Comparison of ENCODE assay signal across 11 cellular contexts in the genomic region with DNA sequence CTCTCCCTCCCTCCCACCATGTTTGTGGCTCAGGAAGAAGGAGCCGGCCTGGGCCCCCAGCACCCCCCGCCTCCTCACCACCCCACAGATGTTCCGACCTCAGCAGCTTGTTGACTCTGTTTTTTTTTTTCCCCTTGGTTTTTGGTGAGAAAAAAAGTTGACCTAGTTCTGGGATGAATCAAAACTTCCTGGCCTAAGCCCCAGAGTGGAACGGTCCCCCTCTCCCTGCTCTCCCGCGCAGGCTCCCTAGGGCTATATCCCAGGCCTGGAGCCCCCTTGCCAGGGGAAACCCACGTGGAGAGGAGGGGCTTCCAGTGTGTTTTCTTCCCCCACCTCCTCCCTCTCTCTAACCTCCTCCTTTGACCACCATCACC. TPM values are rescaled to one million over a fixed set of nuclear protein-coding genes. Genes with fewer than 3 reads are reported as not detected.
DNase-seq lines count a peak whose midpoint lies in the region; ATAC-seq and TF ChIP-seq lines count a peak whose summit lies in the region.
"Had no signal": no experiment of that assay in that cellular context is flagged by ENCODE, and none has a peak within 500 bp of the region (broad histone marks: within the 10 kb centered on the region; RNA-seq: fewer than 3 reads in every experiment).

No MANE protein-coding gene starts in this region.

- TF ChIP-seq CTCF in CD8-positive, alpha-beta T cell (IDR thresholded peaks at IDR 0.05) = no peak
- no peak for TF ChIP-seq CTCF in gastroesophageal sphincter (IDR thresholded peaks at IDR 0.05)
- no peak for TF ChIP-seq CTCF in gastrocnemius medialis (IDR thresholded peaks at IDR 0.05 in 4 of 5, conservative IDR thresholded peaks at IDR 0.05 in 1 of 5)
- no peak for TF ChIP-seq CTCF in MM.1S (IDR thresholded peaks at IDR 0.05; ENCODE audit: low read length)

- H3K36me3 ChIP-seq in CD8-positive, alpha-beta T cell (ENCODE audit: insufficient read depth, low read length) = no peaks in the 10 kb centered on the region
- H3K36me3 ChIP-seq in gastroesophageal sphincter (peaks cover 0 to 30% of the 10 kb centered on the region in 2 donors), gastrocnemius medialis (no peaks in the 10 kb centered on the region), MM.1S (replicated peaks; ENCODE audit: insufficient read depth, low read length) (no peaks in the 10 kb centered on the region), Karpas-422 (ENCODE audit: insufficient read depth, low read length) (no peaks in the 10 kb centered on the region)

- peak; percentile 19 for ATAC-seq in CD8-positive, alpha-beta T cell
- no peak for ATAC-seq in gastroesophageal sphincter
- ATAC-seq in gastrocnemius medialis = peak; percentile 41 to 48
- no peak for ATAC-seq in HG02970 (IDR thresholded peaks at IDR 0.05; ENCODE audit: low FRiP score, unreplicated experiment)

- no peaks in the 10 kb centered on the region for H3K9me3 Mint-ChIP-seq in CD8-positive, alpha-beta T cell
- H3K9me3 Mint-ChIP-seq in activated T-helper 1 cell treated with anti-CD3 and anti-CD28 coated beads, Interleukin-12 subunit alpha, Interleukin-12 subunit beta, Interleukin-2, Interleukin-4 antibody, amounts not matched to agents 30 ng/mL and 10 ng/mL and 1 ng/mL, durations not matched to agents 14 hours and 24 hours and 36 hours = no peaks in the 10 kb centered on the region
- H3K9me3 Mint-ChIP-seq: dendritic cell treated with granulocyte-macrophage colony-stimulating factor and Interleukin-4, amounts not matched to agents 40 ng/mL and 50 ng/mL, for 4 days had no signal

- no peak overlapping the region for H3K27ac ChIP-seq in CD8-positive, alpha-beta T cell (ENCODE audit: low read depth, low read length)
- H3K27ac ChIP-seq in gastroesophageal sphincter (peak overlapping the region in 3 of 4 donors; percentile 76 to 83 (median 78)), gastrocnemius medialis (peak overlapping the region; percentile 74 to 75 (median 74)), MM.1S (ENCODE audit: low read length) (no peak overlapping the region), Karpas-422 (ENCODE audit: low read length) (no peak overlapping the region)
- H3K27ac ChIP-seq: KMS-11, VCaP had no signal

- H3K9me3 ChIP-seq in CD8-positive, alpha-beta T cell (ENCODE audit: low read length) = no peaks in the 10 kb centered on the region
- no peaks in the 10 kb centered on the region for H3K9me3 ChIP-seq in gastroesophageal sphincter
- no peaks in the 10 kb centered on the region for H3K9me3 ChIP-seq in gastrocnemius medialis
- H3K9me3 ChIP-seq in MM.1S (replicated peaks; ENCODE audit: insufficient read depth, low read length) = no peaks in the 10 kb centered on the region
- no peaks in the 10 kb centered on the region for H3K9me3 ChIP-seq in Karpas-422 (ENCODE audit: low read length)

- H3K36me3 Mint-ChIP-seq in CD8-positive, alpha-beta T cell = no peaks in the 10 kb centered on the region
- no peaks in the 10 kb centered on the region for H3K36me3 Mint-ChIP-seq in activated T-helper 1 cell treated with anti-CD3 and anti-CD28 coated beads, Interleukin-12 subunit alpha, Interleukin-12 subunit beta, Interleukin-2, Interleukin-4 antibody, amounts not matched to agents 30 ng/mL and 10 ng/mL and 1 ng/mL, durations not matched to agents 14 hours and 24 hours and 36 hours (ENCODE audit: low read depth)

- TF ChIP-seq EP300 in gastroesophageal sphincter (IDR thresholded peaks at IDR 0.05) = no peak

- peaks cover 51% of the 10 kb centered on the region for H3K27me3 Mint-ChIP-seq in CD8-positive, alpha-beta T cell (ENCODE audit: low read depth)
- peaks cover 28% of the 10 kb centered on the region for H3K27me3 Mint-ChIP-seq in activated T-helper 1 cell treated with anti-CD3 and anti-CD28 coated beads, Interleukin-12 subunit alpha, Interleukin-12 subunit beta, Interleukin-2, Interleukin-4 antibody, amounts not matched to agents 30 ng/mL and 10 ng/mL and 1 ng/mL, durations not matched to agents 14 hours and 24 hours and 36 hours (ENCODE audit: insufficient read depth)

- no peaks in the 10 kb centered on the region for H3K79me2 ChIP-seq in MM.1S (ENCODE audit: low read length)
- no peaks in the 10 kb centered on the region for H3K79me2 ChIP-seq in Karpas-422 (ENCODE audit: low read length)

- H3K4me2 ChIP-seq in MM.1S (ENCODE audit: low read depth, low read length) (no peak overlapping the region), Karpas-422 (ENCODE audit: low read depth, low read length, poor library complexity, severe bottlenecking) (no peak overlapping the region)
- H3K4me2 ChIP-seq: KMS-11 had no signal

- POLR2A ChIA-PET in CD8-positive, alpha-beta T cell (lab: Charles Lee) = no interaction called here

- 17% methylated on average over 7 of the region's 7 CpGs; no CpG with 5 or more reads in 1 of the 2 donors for WGBS in gastroesophageal sphincter (ENCODE audit: low coverage in 1 of 2), 2 donors

- H3K27ac Mint-ChIP-seq in CD8-positive, alpha-beta T cell = no peak overlapping the region
- H3K27ac Mint-ChIP-seq in activated T-helper 1 cell treated with anti-CD3 and anti-CD28 coated beads, Interleukin-12 subunit alpha, Interleukin-12 subunit beta, Interleukin-2, Interleukin-4 antibody, amounts not matched to agents 30 ng/mL and 10 ng/mL and 1 ng/mL, durations not matched to agents 14 hours and 24 hours and 36 hours = peak overlapping the region; percentile 45
- H3K27ac Mint-ChIP-seq: dendritic cell treated with granulocyte-macrophage colony-stimulating factor and Interleukin-4, amounts not matched to agents 40 ng/mL and 50 ng/mL, for 4 days had no signal

- H3K4me1 ChIP-seq in CD8-positive, alpha-beta T cell (ENCODE audit: insufficient read depth, low read length) = peaks cover 11% of the 10 kb centered on the region
- H3K4me1 ChIP-seq in gastroesophageal sphincter = peaks cover 0 to 87% (median 17%) of the 10 kb centered on the region in 3 donors
- no peaks in the 10 kb centered on the region for H3K4me1 ChIP-seq in gastrocnemius medialis
- no peaks in the 10 kb centered on the region; the same call in 1 of the 2 replicates for H3K4me1 ChIP-seq in MM.1S (ENCODE audit: low read length)
- H3K4me1 ChIP-seq in Karpas-422 (ENCODE audit: low read length) = peaks cover 4% of the 10 kb centered on the region

- H3K27me3 ChIP-seq in CD8-positive, alpha-beta T cell (ENCODE audit: insufficient read depth, low read length) = peaks cover 21% of the 10 kb centered on the region
- peaks cover 98% of the 10 kb centered on the region for H3K27me3 ChIP-seq in gastroesophageal sphincter
- H3K27me3 ChIP-seq in gastrocnemius medialis = peaks cover 8 to 33% (median 26%) of the 10 kb centered on the region in 3 donors
- peaks cover 80% of the 10 kb centered on the region for H3K27me3 ChIP-seq in MM.1S (replicated peaks; ENCODE audit: insufficient read depth, low read length)
- H3K27me3 ChIP-seq in Karpas-422 (ENCODE audit: low read length) = no peaks in the 10 kb centered on the region

- intact Hi-C loops in CD8-positive, alpha-beta T cell (cut with DNase I, micrococcal nuclease) = no loop called here
- intact Hi-C loops in activated T-helper 1 cell treated with anti-CD3 and anti-CD28 coated beads, Interleukin-12 subunit alpha, Interleukin-12 subunit beta, Interleukin-2, Interleukin-4 antibody, amounts not matched to agents 30 ng/mL and 10 ng/mL and 1 ng/mL, durations not matched to agents 14 hours and 24 hours and 36 hours (cut with micrococcal nuclease) = no loop called here
- intact Hi-C loops in gastrocnemius medialis (cut with DNase I; ENCODE audit: low total_unique reads) = loop anchor here (5.0 kb wide), 1 partner anchor 59 kb away; no protein-coding TSS in a partner anchor

- in situ Hi-C loops in gastrocnemius medialis (cut with MboI; ENCODE audit: low sequenced_read_pairs in 4 of 4) = loop anchor here in 1 of 4 donors (10.0 kb wide), 1 partner anchor 62 kb away; no protein-coding TSS in a partner anchor

- H4K20me1 ChIP-seq in MM.1S (ENCODE audit: insufficient read depth, low read length) (no peaks in the 10 kb centered on the region), Karpas-422 (ENCODE audit: insufficient read depth, low read depth, low read length) (no peaks in the 10 kb centered on the region)

- peaks cover 28% of the 10 kb centered on the region for H3K4me1 Mint-ChIP-seq in CD8-positive, alpha-beta T cell (ENCODE audit: low read depth)
- peaks cover 25% of the 10 kb centered on the region for H3K4me1 Mint-ChIP-seq in activated T-helper 1 cell treated with anti-CD3 and anti-CD28 coated beads, Interleukin-12 subunit alpha, Interleukin-12 subunit beta, Interleukin-2, Interleukin-4 antibody, amounts not matched to agents 30 ng/mL and 10 ng/mL and 1 ng/mL, durations not matched to agents 14 hours and 24 hours and 36 hours (ENCODE audit: low read depth)

- no peak overlapping the region for H3K4me3 ChIP-seq in CD8-positive, alpha-beta T cell (ENCODE audit: low read depth, low read length)
- H3K4me3 ChIP-seq in gastroesophageal sphincter (peak overlapping the region in 1 of 2 donors; percentile 37), gastrocnemius medialis (peak overlapping the region in 3 of 4 donors; percentile 12 to 13 (median 13)), MM.1S (ENCODE audit: low read length) (no peak overlapping the region), Karpas-422 (ENCODE audit: low read length) (no peak overlapping the region)

- no peak for DNase-seq in CD8-positive, alpha-beta T cell
- no peak for DNase-seq in activated T-helper 1 cell treated with anti-CD3 and anti-CD28 coated beads, Interleukin-12 subunit alpha, Interleukin-12 subunit beta, Interleukin-2, Interleukin-4 antibody, amounts not matched to agents 30 ng/mL and 10 ng/mL and 1 ng/mL, durations not matched to agents 14 hours and 24 hours and 36 hours (ENCODE audit: low spot score)
- peak; percentile 36 to 41 for DNase-seq in gastrocnemius medialis
- DNase-seq in MM.1S = no peak
- DNase-seq in Karpas-422 = no peak
- no peak for DNase-seq in SKM-1 (lab: John Stamatoyannopoulos, UW; ENCODE audit: unreplicated experiment)

- H3K9me2 ChIP-seq in MM.1S (replicated peaks; ENCODE audit: insufficient read depth, low read length) (no peaks in the 10 kb centered on the region), Karpas-422 (replicated peaks; ENCODE audit: insufficient read depth, low read length) (no peaks in the 10 kb centered on the region)

- H2AFZ ChIP-seq in MM.1S (ENCODE audit: low read length) (no peak overlapping the region), Karpas-422 (ENCODE audit: low read length) (no peak overlapping the region)

- TF ChIP-seq POLR2A in gastroesophageal sphincter (IDR thresholded peaks at IDR 0.05) (no peak), gastrocnemius medialis (IDR thresholded peaks at IDR 0.05) (no peak)

- H3K4me3 Mint-ChIP-seq in CD8-positive, alpha-beta T cell = no peak overlapping the region
- no peak overlapping the region for H3K4me3 Mint-ChIP-seq in activated T-helper 1 cell treated with anti-CD3 and anti-CD28 coated beads, Interleukin-12 subunit alpha, Interleukin-12 subunit beta, Interleukin-2, Interleukin-4 antibody, amounts not matched to agents 30 ng/mL and 10 ng/mL and 1 ng/mL, durations not matched to agents 14 hours and 24 hours and 36 hours
- H3K4me3 Mint-ChIP-seq: dendritic cell treated with granulocyte-macrophage colony-stimulating factor and Interleukin-4, amounts not matched to agents 40 ng/mL and 50 ng/mL, for 4 days had no signal

- CTCF ChIA-PET in CD8-positive, alpha-beta T cell (lab: Charles Lee) = no interaction called here

- H3K9ac ChIP-seq in MM.1S (ENCODE audit: low read length) = no peak overlapping the region
- H3K9ac ChIP-seq in Karpas-422 (ENCODE audit: low read length) = no peak overlapping the region
- H3K9ac ChIP-seq: KMS-11 had no signal

- no peaks in the 10 kb centered on the region for H3F3A ChIP-seq in MM.1S (ENCODE audit: insufficient read depth, low read length)

RNA-seq across cellular contexts. Expression of gene COL5A3, which starts 4.0 kb away (rescaled TPM):
- 1 to 10 TPM in 1 of 2 experiments, under 1 TPM in 1; 0.94 to 1.2 TPM for total RNA-seq in CD8-positive, alpha-beta T cell
- 0.67 and 0.76 TPM in 2 replicates for total RNA-seq in activated T-helper 1 cell treated with anti-CD3 and anti-CD28 coated beads, Interleukin-12 subunit alpha, Interleukin-12 subunit beta, Interleukin-2, Interleukin-4 antibody, amounts not matched to agents 30 ng/mL and 10 ng/mL and 1 ng/mL, durations not matched to agents 14 hours and 24 hours and 36 hours
- 10 to 100 TPM in 3 of 4 donors, 1 to 10 TPM in 1; 9.8 to 30.8 (median 25.2) TPM for total RNA-seq in gastroesophageal sphincter
- total RNA-seq in gastrocnemius medialis = 1 to 10 TPM; 5.7 to 9.8 (median 6.6) TPM
- not detected in 2 replicates for total RNA-seq in Karpas-422 (2014; rRNA removed; shearing (Covaris generic); ENCODE audit: low replicate concordance)

RNA-seq across cellular contexts. Expression of gene RDH8, which starts 7.0 kb away (rescaled TPM):
- total RNA-seq in CD8-positive, alpha-beta T cell = not detected
- total RNA-seq in activated T-helper 1 cell treated with anti-CD3 and anti-CD28 coated beads, Interleukin-12 subunit alpha, Interleukin-12 subunit beta, Interleukin-2, Interleukin-4 antibody, amounts not matched to agents 30 ng/mL and 10 ng/mL and 1 ng/mL, durations not matched to agents 14 hours and 24 hours and 36 hours = not detected in 2 replicates
- not detected for total RNA-seq in gastroesophageal sphincter
- not detected for total RNA-seq in gastrocnemius medialis
- total RNA-seq in Karpas-422 (2014; rRNA removed; shearing (Covaris generic); ENCODE audit: low replicate concordance) = not detected in 2 replicates

Comparison
In these comparisons a context has a peak if more than half of its experiments do, and no peak if none do; other contexts are left out.
1. ATAC-seq: peak in CD8-positive, alpha-beta T cell (single experiment) and gastrocnemius medialis (2 of 2); none in gastroesophageal sphincter (single experiment) and HG02970 (single experiment).
2. DNase-seq: peak in gastrocnemius medialis (2 of 2); none in CD8-positive, alpha-beta T cell (0 of 7), activated T-helper 1 cell treated with anti-CD3 and anti-CD28 coated beads, Interleukin-12 subunit alpha, Interleukin-12 subunit beta, Interleukin-2, Interleukin-4 antibody, amounts not matched to agents 30 ng/mL and 10 ng/mL and 1 ng/mL, durations not matched to agents 14 hours and 24 hours and 36 hours (single experiment), MM.1S (single experiment), Karpas-422 (single experiment) and SKM-1 (single experiment).
3. H3K27ac ChIP-seq: peak in gastroesophageal sphincter (3 of 4) and gastrocnemius medialis (4 of 4); none in CD8-positive, alpha-beta T cell (single experiment), MM.1S (single experiment) and Karpas-422 (single experiment).
4. H3K4me3 ChIP-seq: peak in gastrocnemius medialis (3 of 4); none in CD8-positive, alpha-beta T cell (single experiment), MM.1S (single experiment) and Karpas-422 (single experiment).